17 cellular contexts compared by ENCODE assay signal in the genomic region with DNA sequence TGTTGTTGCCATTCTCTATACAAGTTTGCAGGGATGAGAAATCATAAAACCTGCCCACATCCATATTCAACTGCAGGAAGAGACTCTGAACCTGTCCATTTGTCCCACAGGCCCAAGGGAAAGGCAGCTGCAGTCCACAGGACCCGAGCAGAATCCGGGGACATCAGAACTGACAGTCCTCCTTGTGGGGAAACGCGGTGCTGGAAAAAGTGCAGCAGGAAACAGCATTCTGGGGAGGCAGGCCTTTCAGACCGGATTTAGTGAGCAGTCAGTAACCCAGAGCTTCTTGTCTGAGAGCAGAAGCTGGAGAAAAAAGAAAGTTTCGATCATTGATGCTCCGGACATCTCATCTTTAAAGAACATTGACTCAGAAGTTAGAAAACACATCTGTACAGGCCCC. TPM values are rescaled to one million over a fixed set of nuclear protein-coding genes. Genes with fewer than 3 reads are reported as not detected.
"Had no signal": no experiment of that assay in that cellular context is flagged by ENCODE, and none has a peak within 500 bp of the region (broad histone marks: within the 10 kb centered on the region; RNA-seq: fewer than 3 reads in every experiment).

No MANE protein-coding gene starts in this region.

- H3K4me3 ChIP-seq: gastroesophageal sphincter, thoracic aorta had no signal

- DNase-seq: activated CD4-positive, alpha-beta T cell treated with anti-CD3 and anti-CD28 coated beads for 1 hour; activated effector memory CD4-positive, alpha-beta T cell treated with Interleukin-2 at 50 U/mL for 16 hours; dermis blood vessel endothelial cell; endodermal cell; erythroblast; islet precursor cell; naive B cell; nucleus accumbens; posterior cingulate gyrus; retina had no signal

- H3K27ac ChIP-seq: gastroesophageal sphincter, thoracic aorta, VCaP had no signal

- H3K9me3 ChIP-seq: gastroesophageal sphincter, thoracic aorta had no signal

- H3K9me3 Mint-ChIP-seq: endodermal cell; naive B cell; stimulated activated effector memory CD8-positive, alpha-beta T cell treated with anti-CD3 and anti-CD28 coated beads, Interleukin-12 subunit alpha, Interleukin-12 subunit beta, amount 100 ng/mL, for 72 hours had no signal

- H3K27me3 ChIP-seq: gastroesophageal sphincter had no signal

- H3K4me3 Mint-ChIP-seq: endodermal cell; naive B cell; stimulated activated effector memory CD8-positive, alpha-beta T cell treated with anti-CD3 and anti-CD28 coated beads, Interleukin-12 subunit alpha, Interleukin-12 subunit beta, amount 100 ng/mL, for 72 hours had no signal

- H3K4me1 ChIP-seq: gastroesophageal sphincter had no signal

- H3K36me3 Mint-ChIP-seq: naive B cell had no signal

- H3K4me1 Mint-ChIP-seq: endodermal cell had no signal

- FAIRE-seq: astrocyte, bronchial epithelial cell had no signal

- H3K27ac Mint-ChIP-seq: endodermal cell; stimulated activated effector memory CD8-positive, alpha-beta T cell treated with anti-CD3 and anti-CD28 coated beads, Interleukin-12 subunit alpha, Interleukin-12 subunit beta, amount 100 ng/mL, for 72 hours had no signal

- ATAC-seq: gastroesophageal sphincter; stimulated activated effector memory CD8-positive, alpha-beta T cell treated with anti-CD3 and anti-CD28 coated beads, Interleukin-12 subunit alpha, Interleukin-12 subunit beta, amount 100 ng/mL, for 72 hours had no signal

- H3K36me3 ChIP-seq: thoracic aorta had no signal

RNA-seq across cellular contexts. Expression of a gene that starts 23.5 kb away (rescaled TPM):
- total RNA-seq: astrocyte, chondrocyte, endodermal cell had no signal

RNA-seq across cellular contexts. Expression of a gene that starts 40.8 kb away (rescaled TPM):
- total RNA-seq: astrocyte, bronchial epithelial cell, chondrocyte, endodermal cell had no signal
